In the genomic region with DNA sequence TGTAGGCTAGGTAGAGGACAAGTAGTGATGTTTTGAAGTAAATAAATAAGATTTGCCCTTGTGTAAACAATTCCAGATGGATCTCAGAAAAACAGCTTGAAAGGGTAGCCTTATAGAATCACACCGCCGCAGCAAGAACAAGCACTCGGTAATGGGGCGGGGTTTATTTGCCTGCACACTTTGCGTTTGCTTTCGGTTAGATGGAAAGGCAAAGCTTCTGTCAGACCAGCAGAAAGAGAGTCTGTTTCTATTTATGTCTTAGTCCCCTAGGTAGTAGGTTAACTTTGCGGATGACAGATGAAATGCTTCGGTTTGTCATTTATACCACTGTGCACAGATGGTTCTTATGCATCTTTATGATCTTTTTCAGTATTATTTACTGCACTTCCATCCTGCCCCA, we compare ENCODE assay signal across 18 cellular contexts.
DNase-seq lines count a peak whose midpoint lies in the region; ATAC-seq and TF ChIP-seq lines count a peak whose summit lies in the region.
"Had no signal": no experiment of that assay in that cellular context is flagged by ENCODE, and none has a peak within 500 bp of the region (broad histone marks: within the 10 kb centered on the region; RNA-seq: fewer than 3 reads in every experiment).

No MANE protein-coding gene starts in this region.

- H3K4me3 ChIP-seq in epithelial cell of esophagus (ENCODE audit: low read length): no peak overlapping the region
- H3K4me3 ChIP-seq: lung, uterus had no signal

- no peak for TF ChIP-seq CTCF in epithelial cell of esophagus (IDR thresholded peaks at IDR 0.05; ENCODE audit: insufficient read depth, low read depth, low read length, missing control alignments)

- no peak for ATAC-seq in GM19397 (IDR thresholded peaks at IDR 0.05; ENCODE audit: unreplicated experiment)
- no peak for ATAC-seq in HG03378 (IDR thresholded peaks at IDR 0.05; ENCODE audit: unreplicated experiment)
- ATAC-seq: activated CD8-positive, alpha-beta T cell treated with anti-CD3 and anti-CD28 coated beads for 36 hours had no signal

- DNase-seq in DMS153 treated with DMSO at 0.1 percent for 48 hours (lab: John Stamatoyannopoulos, UW; ENCODE audit: unreplicated experiment) (peak; percentile 85), NCI-H146 (lab: John Stamatoyannopoulos, UW) (peak; percentile 83), NCI-H510A (lab: John Stamatoyannopoulos, UW) (peak; percentile 7), epithelial cell of esophagus (ENCODE audit: low read depth) (peak; percentile 7), OCI-M1 (lab: John Stamatoyannopoulos, UW) (no peak), nucleus accumbens (lab: John Stamatoyannopoulos, UW) (no peak)
- DNase-seq: activated CD8-positive, alpha-beta T cell treated with anti-CD3 and anti-CD28 coated beads for 36 hours; activated naive CD4-positive, alpha-beta T cell treated with anti-CD3 and anti-CD28 coated beads, Interleukin-2, amount 10 ng/mL, durations not matched to agents 7 days and 5 days; activated T-cell treated with anti-CD3 and anti-CD28 coated beads, Interleukin-2, amount 50 U/mL, for 24 hours; CD4-positive, alpha-beta T cell; HCEC 1CT; KBM-7; SIG-M5; stimulated activated CD4-positive, alpha-beta T cell treated with anti-CD3 and anti-CD28 coated beads, Interleukin-4, amount 100 ng/mL, for 1 hour; uterus had no signal

Comparison
In these comparisons a context has a peak if more than half of its experiments do, and no peak if none do; other contexts are left out.
1. DNase-seq: peak in DMS153 treated with DMSO at 0.1 percent for 48 hours (single experiment), NCI-H146 (single experiment), NCI-H510A (single experiment) and epithelial cell of esophagus (single experiment); none in OCI-M1 (single experiment) and nucleus accumbens (0 of 56).